In genomic region chr7:149760538-149760937, GRCh38 we compare ENCODE assay signal across 7 cellular contexts. TPM values are rescaled to one million over a fixed set of nuclear protein-coding genes. Genes with fewer than 3 reads are reported as not detected.
"Had no signal": no experiment of that assay in that cellular context is flagged by ENCODE, and none has a peak within 500 bp of the region (broad histone marks: within the 10 kb centered on the region; RNA-seq: fewer than 3 reads in every experiment).

No MANE protein-coding gene starts in this region.

- DNase-seq: IMR-90, KBM-7, KG1 had no signal

- H3K27ac ChIP-seq: HL-60 had no signal

- FAIRE-seq: HepG2, HTR-8/SVneo had no signal

- H3K27ac Mint-ChIP-seq: IgD-negative memory B cell had no signal

- H3K36me3 Mint-ChIP-seq: IgD-negative memory B cell had no signal

- H3K4me3 Mint-ChIP-seq: IgD-negative memory B cell had no signal

- ATAC-seq: HepG2 had no signal

- H3K4me1 Mint-ChIP-seq: IgD-negative memory B cell had no signal

RNA-seq across cellular contexts. Expression of gene ZNF467, which starts 12.8 kb away (rescaled TPM):
- total RNA-seq: HepG2, IMR-90 had no signal
- polyA plus RNA-seq: IgD-negative memory B cell had no signal
